Comparison of ENCODE assay signal across 21 cellular contexts in genomic region chrX:39605183-39605582, GRCh38.
"Had no signal": no experiment of that assay in that cellular context is flagged by ENCODE, and none has a peak within 500 bp of the region (broad histone marks: within the 10 kb centered on the region; RNA-seq: fewer than 3 reads in every experiment).

No MANE protein-coding gene starts in this region.

- H3K4me2 ChIP-seq: hepatocyte had no signal

- ATAC-seq: left lung, mucosa of descending colon, natural killer cell had no signal

- DNase-seq: activated B cell treated with CpG ODN at 0.5 μM for 24 hours; activated CD4-positive, alpha-beta T cell treated with anti-CD3 and anti-CD28 coated beads, Interleukin-2, amount 10 ng/mL, durations not matched to agents 24 days and 14 days; activated gamma-delta T cell treated with Interleukin-2 at 50 U/mL for 16 hours; central memory CD4-positive, alpha-beta T cell; effector CD4-positive, alpha-beta T cell; kidney; left lung; mucosa of descending colon; natural killer cell; posterior cingulate gyrus; stimulated activated CD4-positive, alpha-beta T cell treated with anti-CD3 and anti-CD28 coated beads, Interleukin-15, amount 100 ng/mL, for 24 hours; stimulated activated CD4-positive, alpha-beta T cell treated with anti-CD3 and anti-CD28 coated beads, Interleukin-4, amount 100 ng/mL, for 24 hours; stimulated activated naive CD4-positive, alpha-beta T cell treated with Interleukin-2 at 50 U/mL for 16 hours; substantia nigra had no signal

- H3K9me3 ChIP-seq: left lung, mucosa of descending colon had no signal

- H2AFZ ChIP-seq: hepatocyte had no signal

- H3K36me3 ChIP-seq: esophagus muscularis mucosa, left lung, right atrium auricular region, tibial nerve had no signal

- H3K79me2 ChIP-seq: hepatocyte had no signal

- H3K27ac ChIP-seq: coronary artery, esophagus muscularis mucosa, hepatocyte, left lung, right atrium auricular region, skin epidermis, tibial nerve had no signal

- H3K4me3 ChIP-seq: coronary artery, esophagus muscularis mucosa, hepatocyte, left lung, mucosa of descending colon, right atrium auricular region, skin epidermis, tibial nerve had no signal

- H3K27me3 ChIP-seq: hepatocyte, left lung, right atrium auricular region, tibial nerve had no signal

- H3K4me1 ChIP-seq: left lung, right atrium auricular region had no signal

- FAIRE-seq: kidney, TTC549 had no signal
